In the genomic region with DNA sequence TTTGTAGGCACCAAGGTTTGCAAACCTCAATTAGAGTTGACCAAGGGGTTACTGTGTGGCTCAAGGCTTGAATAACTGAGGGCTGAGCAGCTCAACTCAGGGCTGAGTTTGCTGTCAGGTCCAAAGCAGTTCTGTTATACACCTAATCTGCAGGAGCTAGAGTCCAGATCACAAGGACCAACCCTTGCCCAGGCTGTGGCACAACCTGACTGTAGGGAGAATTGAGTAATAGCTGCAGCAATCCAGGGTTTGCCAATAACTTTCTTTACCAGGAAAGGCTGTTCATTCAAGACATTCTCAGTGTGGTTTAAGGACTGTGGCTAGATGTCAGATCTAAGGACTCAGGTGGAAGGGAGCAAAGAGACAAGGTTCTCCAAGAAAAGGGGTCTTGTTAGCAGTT, we compare ENCODE assay signal across 2 cellular contexts.
TF ChIP-seq lines count a peak whose summit lies in the region.

No MANE protein-coding gene starts in this region.

TF ChIP-seq in SK-N-SH, 30 proteins besides CTCF, POLR2A, EP300 and RAD21 (continued from another document):
- TF ChIP-seq, protein P1, sequence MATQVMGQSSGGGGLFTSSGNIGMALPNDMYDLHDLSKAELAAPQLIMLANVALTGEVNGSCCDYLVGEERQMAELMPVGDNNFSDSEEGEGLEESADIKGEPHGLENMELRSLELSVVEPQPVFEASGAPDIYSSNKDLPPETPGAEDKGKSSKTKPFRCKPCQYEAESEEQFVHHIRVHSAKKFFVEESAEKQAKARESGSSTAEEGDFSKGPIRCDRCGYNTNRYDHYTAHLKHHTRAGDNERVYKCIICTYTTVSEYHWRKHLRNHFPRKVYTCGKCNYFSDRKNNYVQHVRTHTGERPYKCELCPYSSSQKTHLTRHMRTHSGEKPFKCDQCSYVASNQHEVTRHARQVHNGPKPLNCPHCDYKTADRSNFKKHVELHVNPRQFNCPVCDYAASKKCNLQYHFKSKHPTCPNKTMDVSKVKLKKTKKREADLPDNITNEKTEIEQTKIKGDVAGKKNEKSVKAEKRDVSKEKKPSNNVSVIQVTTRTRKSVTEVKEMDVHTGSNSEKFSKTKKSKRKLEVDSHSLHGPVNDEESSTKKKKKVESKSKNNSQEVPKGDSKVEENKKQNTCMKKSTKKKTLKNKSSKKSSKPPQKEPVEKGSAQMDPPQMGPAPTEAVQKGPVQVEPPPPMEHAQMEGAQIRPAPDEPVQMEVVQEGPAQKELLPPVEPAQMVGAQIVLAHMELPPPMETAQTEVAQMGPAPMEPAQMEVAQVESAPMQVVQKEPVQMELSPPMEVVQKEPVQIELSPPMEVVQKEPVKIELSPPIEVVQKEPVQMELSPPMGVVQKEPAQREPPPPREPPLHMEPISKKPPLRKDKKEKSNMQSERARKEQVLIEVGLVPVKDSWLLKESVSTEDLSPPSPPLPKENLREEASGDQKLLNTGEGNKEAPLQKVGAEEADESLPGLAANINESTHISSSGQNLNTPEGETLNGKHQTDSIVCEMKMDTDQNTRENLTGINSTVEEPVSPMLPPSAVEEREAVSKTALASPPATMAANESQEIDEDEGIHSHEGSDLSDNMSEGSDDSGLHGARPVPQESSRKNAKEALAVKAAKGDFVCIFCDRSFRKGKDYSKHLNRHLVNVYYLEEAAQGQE (IDR thresholded peaks at IDR 0.05; ENCODE audit: low read depth, low read length): no peak
- TF ChIP-seq NFIC (IDR thresholded peaks at IDR 0.05; ENCODE audit: borderline replicate concordance): no peak
- no peak for TF ChIP-seq JUND (IDR thresholded peaks at IDR 0.05)
- TF ChIP-seq RFX5 (IDR thresholded peaks at IDR 0.05; ENCODE audit: low read length): no peak
- TF ChIP-seq YY1 (IDR thresholded peaks at IDR 0.05; ENCODE audit: low read depth): no peak
- no peak for TF ChIP-seq NRF1 (IDR thresholded peaks at IDR 0.05; ENCODE audit: low read depth, low read length)
- no peak for TF ChIP-seq POLR2AphosphoS5 (IDR thresholded peaks at IDR 0.05; ENCODE audit: low read depth, low read length)
- no peak for TF ChIP-seq TCF12 (IDR thresholded peaks at IDR 0.05)
- no peak for TF ChIP-seq RXRA (IDR thresholded peaks at IDR 0.05; ENCODE audit: borderline replicate concordance, low read depth)
- TF ChIP-seq RCOR1 (IDR thresholded peaks at IDR 0.05; ENCODE audit: low read length): no peak

TF ChIP-seq in SK-N-SH treated with all-trans-retinoic acid at 6 μM for 48 hours, 23 proteins besides CTCF, POLR2A, EP300 and RAD21 (continued from another document):
- TF ChIP-seq, protein P2, sequence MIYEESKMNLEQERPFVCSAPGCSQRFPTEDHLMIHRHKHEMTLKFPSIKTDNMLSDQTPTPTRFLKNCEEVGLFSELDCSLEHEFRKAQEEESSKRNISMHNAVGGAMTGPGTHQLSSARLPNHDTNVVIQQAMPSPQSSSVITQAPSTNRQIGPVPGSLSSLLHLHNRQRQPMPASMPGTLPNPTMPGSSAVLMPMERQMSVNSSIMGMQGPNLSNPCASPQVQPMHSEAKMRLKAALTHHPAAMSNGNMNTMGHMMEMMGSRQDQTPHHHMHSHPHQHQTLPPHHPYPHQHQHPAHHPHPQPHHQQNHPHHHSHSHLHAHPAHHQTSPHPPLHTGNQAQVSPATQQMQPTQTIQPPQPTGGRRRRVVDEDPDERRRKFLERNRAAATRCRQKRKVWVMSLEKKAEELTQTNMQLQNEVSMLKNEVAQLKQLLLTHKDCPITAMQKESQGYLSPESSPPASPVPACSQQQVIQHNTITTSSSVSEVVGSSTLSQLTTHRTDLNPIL (CRISPR knock-in tag; IDR thresholded peaks at IDR 0.05; ENCODE audit: low read depth): no peak
